In genomic region chr14:28707814-28708213, GRCh38 we compare ENCODE assay signal across 22 cellular contexts. TPM values are rescaled to one million over a fixed set of nuclear protein-coding genes. Genes with fewer than 3 reads are reported as not detected.
DNase-seq lines count a peak whose midpoint lies in the region; ATAC-seq and TF ChIP-seq lines count a peak whose summit lies in the region.
"Had no signal": no experiment of that assay in that cellular context is flagged by ENCODE, and none has a peak within 500 bp of the region (broad histone marks: within the 10 kb centered on the region; RNA-seq: fewer than 3 reads in every experiment).

No MANE protein-coding gene starts in this region.

- peak; percentile 56 for DNase-seq in Daoy (ENCODE audit: low read depth)
- DNase-seq in RPMI7951 (ENCODE audit: low read depth), result peak; percentile 46
- peak; percentile 67 for DNase-seq in epithelial cell of esophagus (ENCODE audit: low read depth)
- DNase-seq in non-pigmented ciliary epithelial cell (ENCODE audit: low read depth), result peak; percentile 55
- no peak for DNase-seq in NCI-H510A treated with DMSO at 0.1 percent for 48 hours (lab: John Stamatoyannopoulos, UW)
- no peak for DNase-seq in NCI-H1694 (lab: John Stamatoyannopoulos, UW)
- DNase-seq: activated gamma-delta T cell treated with Interleukin-2 at 50 U/mL for 16 hours, body of pancreas, gastrocnemius medialis, naive B cell, NCI-H1694 treated with DMSO at 0.1 percent for 48 hours, NCI-H446 treated with DMSO at 0.1 percent for 48 hours, posterior cingulate gyrus, SHP77 treated with DMSO at 0.1 percent for 48 hours, stomach, T-helper 2 cell had no signal

- no peak overlapping the region for H3K4me3 ChIP-seq in epithelial cell of esophagus (ENCODE audit: low read length)
- H3K4me3 ChIP-seq: body of pancreas, gastrocnemius medialis, GM12878, GM23338, stomach had no signal

- no peak for TF ChIP-seq CTCF in epithelial cell of esophagus (IDR thresholded peaks at IDR 0.05; ENCODE audit: insufficient read depth, low read depth, low read length, missing control alignments)

- ATAC-seq in HG02763 (IDR thresholded peaks at IDR 0.05; ENCODE audit: unreplicated experiment) (no peak), GM21529 (IDR thresholded peaks at IDR 0.05; ENCODE audit: unreplicated experiment) (no peak)
- ATAC-seq: body of pancreas, gastrocnemius medialis, GM12878, GM23338 had no signal

RNA-seq across cellular contexts. Expression of gene FOXG1, which starts 58.8 kb away (rescaled TPM):
- 1.8 and 4.5 TPM in 2 replicates for total RNA-seq in Daoy (2014; rRNA removed; shearing (Covaris generic))
- total RNA-seq in RPMI7951 (2014; rRNA removed; shearing (Covaris generic)), result not detected in 2 replicates
- total RNA-seq: body of pancreas, gastrocnemius medialis, liver, urinary bladder had no signal

Comparison
In these comparisons a context has a peak if more than half of its experiments do, and no peak if none do; other contexts are left out.
1. DNase-seq: peak in Daoy (single experiment), RPMI7951 (single experiment), epithelial cell of esophagus (single experiment) and non-pigmented ciliary epithelial cell (single experiment); none in NCI-H510A treated with DMSO at 0.1 percent for 48 hours (single experiment) and NCI-H1694 (single experiment).